Comparison of ENCODE assay signal across 15 cellular contexts in the genomic region with DNA sequence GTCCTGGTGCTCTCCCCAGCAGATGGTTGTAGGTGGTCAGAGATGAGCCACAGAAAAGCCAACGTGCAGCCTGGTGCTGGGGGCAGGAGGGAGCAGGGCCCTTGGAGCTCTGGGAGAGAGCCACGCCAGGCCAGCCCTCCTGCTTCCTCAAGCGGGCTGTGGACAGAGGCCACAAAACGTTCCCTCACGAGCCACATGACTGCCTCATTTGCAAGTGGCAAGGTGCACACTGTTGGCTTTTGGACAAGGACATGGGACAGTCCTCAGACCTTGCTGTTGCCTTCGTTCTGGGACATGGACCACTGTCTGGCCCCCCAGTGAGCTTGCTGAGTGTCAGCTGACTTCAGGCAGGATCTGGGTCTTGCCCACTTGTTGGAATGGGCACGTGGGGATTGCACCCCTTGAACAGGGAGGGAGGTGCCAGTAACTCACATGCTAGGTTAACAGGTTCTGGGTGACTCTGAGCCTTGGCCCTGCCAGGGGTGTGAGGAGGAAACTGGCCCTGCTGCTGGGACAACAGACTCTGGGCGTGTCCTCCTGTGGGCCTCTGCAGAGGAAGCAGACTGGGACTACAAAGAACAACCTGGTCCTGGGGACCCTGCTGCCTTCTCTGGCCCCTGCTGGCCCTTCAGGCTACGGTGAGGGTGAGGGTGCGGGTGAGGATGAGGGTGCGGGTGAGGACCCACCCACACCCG. TPM values are rescaled to one million over a fixed set of nuclear protein-coding genes. Genes with fewer than 3 reads are reported as not detected.
A peak's percentile ranks its signal among the peaks of the same experiment; 100 is the strongest.
DNase-seq lines count a peak whose midpoint lies in the region; ATAC-seq, FAIRE-seq and TF ChIP-seq lines count a peak whose summit lies in the region.
"Had no signal": no experiment of that assay in that cellular context is flagged by ENCODE, and none has a peak within 500 bp of the region (broad histone marks: within the 10 kb centered on the region; RNA-seq: fewer than 3 reads in every experiment).

No MANE protein-coding gene starts in this region.

- CTCF ChIA-PET in HEK293 (lab: Yijun Ruan, JAX), result interaction anchor here (0.6 to 1.8 kb wide), 2 partner anchors 28 to 1173 kb away, joined by 4 to 6 read pairs; no protein-coding TSS in a partner anchor

- peaks cover 22% of the 10 kb centered on the region for H3K4me1 Mint-ChIP-seq in activated T-helper 1 cell treated with anti-CD3 and anti-CD28 coated beads, Interleukin-12 subunit alpha, Interleukin-12 subunit beta, Interleukin-2, Interleukin-4 antibody, amounts not matched to agents 30 ng/mL and 10 ng/mL and 1 ng/mL, durations not matched to agents 14 hours and 24 hours and 36 hours (ENCODE audit: low read depth)
- peaks cover 3% of the 10 kb centered on the region for H3K4me1 Mint-ChIP-seq in mesothelial cell of epicardium

- ATAC-seq in GM19397 (IDR thresholded peaks at IDR 0.05; ENCODE audit: unreplicated experiment), result no peak
- ATAC-seq in GM18502 (IDR thresholded peaks at IDR 0.05; ENCODE audit: poor library complexity, unreplicated experiment), result no peak
- no peak for ATAC-seq in pancreas
- no peak for ATAC-seq in HG02973 (IDR thresholded peaks at IDR 0.05; ENCODE audit: unreplicated experiment)

- DNase-seq in activated T-helper 1 cell treated with anti-CD3 and anti-CD28 coated beads, Interleukin-12 subunit alpha, Interleukin-12 subunit beta, Interleukin-2, Interleukin-4 antibody, amounts not matched to agents 30 ng/mL and 10 ng/mL and 1 ng/mL, durations not matched to agents 14 hours and 24 hours and 36 hours (ENCODE audit: low spot score), result no peak
- DNase-seq in mesothelial cell of epicardium (ENCODE audit: low spot score in 2 of 2, unreplicated experiment in 2 of 2) (no peak), pancreas (no peak)
- DNase-seq: cortex of kidney, DMS 273 treated with DMSO at 0.1 percent for 48 hours, Kasumi-1, NCI-H446 treated with DMSO at 0.1 percent for 48 hours, nephron progenitor cell, testis had no signal

- no peaks in the 10 kb centered on the region for H3K27me3 ChIP-seq in pancreas
- H3K27me3 ChIP-seq: testis had no signal

- intact Hi-C loops in activated T-helper 1 cell treated with anti-CD3 and anti-CD28 coated beads, Interleukin-12 subunit alpha, Interleukin-12 subunit beta, Interleukin-2, Interleukin-4 antibody, amounts not matched to agents 30 ng/mL and 10 ng/mL and 1 ng/mL, durations not matched to agents 14 hours and 24 hours and 36 hours (cut with micrococcal nuclease), result loop anchor here (5.0 kb wide), 2 partner anchors 258 to 408 kb away; a partner anchor contains a TSS
- intact Hi-C loops in pancreas (cut with DNase I), result no loop called here

- peaks cover 0 to 5% of the 10 kb centered on the region in 2 experiments; a peak in 1 of 3 replicates for H3K36me3 ChIP-seq in HEK293 (ENCODE audit: control insufficient read depth in 2 of 2, insufficient read depth in 1 of 2, low read length in 2 of 2)
- H3K36me3 ChIP-seq in pancreas, result no peaks in the 10 kb centered on the region

- H3K27ac Mint-ChIP-seq in activated T-helper 1 cell treated with anti-CD3 and anti-CD28 coated beads, Interleukin-12 subunit alpha, Interleukin-12 subunit beta, Interleukin-2, Interleukin-4 antibody, amounts not matched to agents 30 ng/mL and 10 ng/mL and 1 ng/mL, durations not matched to agents 14 hours and 24 hours and 36 hours, result no peak overlapping the region
- no peak overlapping the region for H3K27ac Mint-ChIP-seq in mesothelial cell of epicardium
- H3K27ac Mint-ChIP-seq: nephron progenitor cell had no signal

- no peaks in the 10 kb centered on the region for H3K9me3 Mint-ChIP-seq in activated T-helper 1 cell treated with anti-CD3 and anti-CD28 coated beads, Interleukin-12 subunit alpha, Interleukin-12 subunit beta, Interleukin-2, Interleukin-4 antibody, amounts not matched to agents 30 ng/mL and 10 ng/mL and 1 ng/mL, durations not matched to agents 14 hours and 24 hours and 36 hours
- H3K9me3 Mint-ChIP-seq in mesothelial cell of epicardium, result no peaks in the 10 kb centered on the region
- H3K9me3 Mint-ChIP-seq: nephron progenitor cell had no signal

- H3K27ac ChIP-seq in C4-2B, result peak overlapping the region; percentile 89
- no peak overlapping the region for H3K27ac ChIP-seq in HEK293 (ENCODE audit: extremely low read depth, low read depth, low read length)
- H3K27ac ChIP-seq in pancreas, result no peak overlapping the region
- H3K27ac ChIP-seq: testis had no signal

- TF ChIP-seq CTCF in C4-2B (conservative IDR thresholded peaks at IDR 0.05) (no peak), HEK293 (tag by site-specific recombination; IDR thresholded peaks at IDR 0.05) (no peak), mesothelial cell of epicardium (IDR thresholded peaks at IDR 0.05; ENCODE audit: unreplicated experiment) (no peak), pancreas (IDR thresholded peaks at IDR 0.05) (no peak)

- H3K27me3 Mint-ChIP-seq in activated T-helper 1 cell treated with anti-CD3 and anti-CD28 coated beads, Interleukin-12 subunit alpha, Interleukin-12 subunit beta, Interleukin-2, Interleukin-4 antibody, amounts not matched to agents 30 ng/mL and 10 ng/mL and 1 ng/mL, durations not matched to agents 14 hours and 24 hours and 36 hours (ENCODE audit: insufficient read depth), result no peaks in the 10 kb centered on the region
- peaks cover 55% of the 10 kb centered on the region for H3K27me3 Mint-ChIP-seq in mesothelial cell of epicardium (ENCODE audit: low read depth)

- peak overlapping the region; percentile 85 for H3K4me3 Mint-ChIP-seq in activated T-helper 1 cell treated with anti-CD3 and anti-CD28 coated beads, Interleukin-12 subunit alpha, Interleukin-12 subunit beta, Interleukin-2, Interleukin-4 antibody, amounts not matched to agents 30 ng/mL and 10 ng/mL and 1 ng/mL, durations not matched to agents 14 hours and 24 hours and 36 hours
- peak overlapping the region; percentile 17 for H3K4me3 Mint-ChIP-seq in mesothelial cell of epicardium
- H3K4me3 Mint-ChIP-seq: nephron progenitor cell had no signal

- FAIRE-seq in pancreas (lab: Jason Lieb, UNC), result no peak
- FAIRE-seq: GM18507 had no signal

- peaks cover 3% of the 10 kb centered on the region for H3K36me3 Mint-ChIP-seq in activated T-helper 1 cell treated with anti-CD3 and anti-CD28 coated beads, Interleukin-12 subunit alpha, Interleukin-12 subunit beta, Interleukin-2, Interleukin-4 antibody, amounts not matched to agents 30 ng/mL and 10 ng/mL and 1 ng/mL, durations not matched to agents 14 hours and 24 hours and 36 hours (ENCODE audit: low read depth)
- H3K36me3 Mint-ChIP-seq in mesothelial cell of epicardium, result no peaks in the 10 kb centered on the region

- H3K4me1 ChIP-seq in HEK293 (ENCODE audit: control insufficient read depth, insufficient read depth, low read length) (no peaks in the 10 kb centered on the region; the same call in 1 of the 2 replicates), pancreas (peaks cover 0 to 13% (median 5%) of the 10 kb centered on the region in 3 donors)

- POLR2A ChIA-PET in HEK293 (lab: Yijun Ruan, JAX), result no interaction called here

- H3K4me3 ChIP-seq in HEK293 (ENCODE audit: low read depth, low read length) (no peak overlapping the region), pancreas (no peak overlapping the region)
- H3K4me3 ChIP-seq: testis had no signal

- WGBS in pancreas, 2 donors, result 69 to 70% methylated on average over 11 to 12 of the region's 12 CpGs

- H3K9me3 ChIP-seq in HEK293 (ENCODE audit: control insufficient read depth, insufficient read depth, low read depth, low read length), result no peaks in the 10 kb centered on the region
- no peaks in the 10 kb centered on the region for H3K9me3 ChIP-seq in pancreas
- H3K9me3 ChIP-seq: testis had no signal

TF ChIP-seq in HEK293, 187 proteins besides CTCF, POLR2A, EP300 and RAD21:
- TF ChIP-seq SCRT1 (tag by site-specific recombination; IDR thresholded peaks at IDR 0.05; ENCODE audit: borderline replicate concordance) (0 out of 2 replicates have a peak, but pooled peaks have one; percentile 28), ZNF624 (tag by site-specific recombination; IDR thresholded peaks at IDR 0.05) (no peak), SCRT2 (tag by site-specific recombination; IDR thresholded peaks at IDR 0.05) (peak; percentile 88)

RNA-seq across cellular contexts. Expression of a gene that starts 2.6 kb away (rescaled TPM):
- total RNA-seq in activated T-helper 1 cell treated with anti-CD3 and anti-CD28 coated beads, Interleukin-12 subunit alpha, Interleukin-12 subunit beta, Interleukin-2, Interleukin-4 antibody, amounts not matched to agents 30 ng/mL and 10 ng/mL and 1 ng/mL, durations not matched to agents 14 hours and 24 hours and 36 hours, result 47.6 and 49.8 TPM in 2 replicates
- total RNA-seq in mesothelial cell of epicardium (3.7 to 4.5 TPM (median 4.3 TPM) in 3 replicates), pancreas (1 to 10 TPM; 1.2 to 5.1 (median 1.8) TPM)
- polyA plus RNA-seq in pancreas, result 10 to 100 TPM in 1 of 2 donors, 1 to 10 TPM in 1; 7.4 to 15.9 TPM
